ENCODE assay signal across 13 cellular contexts in the genomic region with DNA sequence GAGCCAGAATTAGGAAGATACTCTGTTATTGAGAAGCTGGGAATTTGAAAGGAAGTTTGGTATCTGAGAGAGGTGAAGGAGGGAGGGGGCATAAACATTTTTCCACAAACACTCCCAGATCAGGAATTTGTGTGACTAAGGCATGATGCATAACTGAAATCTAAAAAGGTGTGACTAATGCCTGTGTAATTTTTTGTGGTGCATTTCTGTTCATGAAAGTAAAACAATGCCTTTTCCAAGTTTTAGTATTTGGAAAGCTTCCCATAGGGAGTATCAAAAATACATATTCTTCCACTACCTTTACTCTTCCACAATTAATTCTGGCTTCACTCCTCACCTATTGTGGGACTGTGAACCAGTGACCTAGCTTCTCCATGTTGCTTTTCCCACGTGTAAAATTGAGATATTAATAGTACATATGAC. TPM values are rescaled to one million over a fixed set of nuclear protein-coding genes. Genes with fewer than 3 reads are reported as not detected.
DNase-seq lines count a peak whose midpoint lies in the region; ATAC-seq, FAIRE-seq and TF ChIP-seq lines count a peak whose summit lies in the region.
"Had no signal": no experiment of that assay in that cellular context is flagged by ENCODE, and none has a peak within 500 bp of the region (broad histone marks: within the 10 kb centered on the region; RNA-seq: fewer than 3 reads in every experiment).

No MANE protein-coding gene starts in this region.

- no peaks in the 10 kb centered on the region for H3K27me3 ChIP-seq in adipocyte (replicated peaks; ENCODE audit: control insufficient read depth, insufficient read depth, low read length)
- H3K27me3 ChIP-seq in gastroesophageal sphincter, result no peaks in the 10 kb centered on the region
- no peaks in the 10 kb centered on the region for H3K27me3 ChIP-seq in thoracic aorta (replicated peaks; ENCODE audit: insufficient read depth)
- no peaks in the 10 kb centered on the region for H3K27me3 ChIP-seq in H7 (ENCODE audit: control insufficient read depth, insufficient read depth, low read length)
- H3K27me3 ChIP-seq in Karpas-422 (ENCODE audit: low read length), result no peaks in the 10 kb centered on the region

- H3K79me2 ChIP-seq in Karpas-422 (ENCODE audit: low read length), result no peaks in the 10 kb centered on the region

- TF ChIP-seq POLR2A in H54 (IDR thresholded peaks at IDR 0.05; ENCODE audit: low read depth, low read length), result no peak
- TF ChIP-seq POLR2A in gastroesophageal sphincter (IDR thresholded peaks at IDR 0.05), result no peak

- H3K9me3 ChIP-seq in adipocyte (ENCODE audit: control insufficient read depth, low read length) (no peaks in the 10 kb centered on the region), gastroesophageal sphincter (no peaks in the 10 kb centered on the region), thoracic aorta (no peaks in the 10 kb centered on the region), Karpas-422 (ENCODE audit: low read length) (no peaks in the 10 kb centered on the region)

- peak; percentile 93 for FAIRE-seq in H54 (lab: Jason Lieb, UNC)

- TF ChIP-seq CTCF in gastroesophageal sphincter (IDR thresholded peaks at IDR 0.05) (no peak), thoracic aorta (IDR thresholded peaks at IDR 0.05) (no peak)

- DNase-seq in H54 (ENCODE audit: insufficient read length, low spot score), result peak; percentile 42
- peak; percentile 92 for DNase-seq in adipocyte (ENCODE audit: low read depth)
- no peak for DNase-seq in thoracic aorta (ENCODE audit: low spot score)
- no peak for DNase-seq in H7
- DNase-seq in Karpas-422, result no peak
- DNase-seq: effector CD8-positive, alpha-beta T cell; natural killer cell; NCI-H510A treated with DMSO at 0.1 percent for 48 hours; T-helper 9 cell had no signal

- H3K4me2 ChIP-seq in Karpas-422 (ENCODE audit: low read depth, low read length, poor library complexity, severe bottlenecking), result no peak overlapping the region

- H3K4me3 ChIP-seq in adipocyte (ENCODE audit: low read length), result no peak overlapping the region
- H3K4me3 ChIP-seq in gastroesophageal sphincter, result no peak overlapping the region
- H3K4me3 ChIP-seq in thoracic aorta, result no peak overlapping the region
- H3K4me3 ChIP-seq in H7 (ENCODE audit: insufficient read depth, low read depth, low read length), result no peak overlapping the region
- no peak overlapping the region for H3K4me3 ChIP-seq in Karpas-422 (ENCODE audit: low read length)

- H3K27ac ChIP-seq in gastroesophageal sphincter (peak overlapping the region in 3 of 4 donors; percentile 58 to 64 (median 60)), thoracic aorta (peak overlapping the region; percentile 71 to 78), Karpas-422 (ENCODE audit: low read length) (no peak overlapping the region)

- no peak for TF ChIP-seq EP300 in gastroesophageal sphincter (IDR thresholded peaks at IDR 0.05)

- peak; percentile 68 for ATAC-seq in gastroesophageal sphincter
- peak; percentile 58 for ATAC-seq in thoracic aorta (ENCODE audit: insufficient number of reproducible peaks, low FRiP score, low read depth)
- ATAC-seq in HG02981 (IDR thresholded peaks at IDR 0.05; ENCODE audit: unreplicated experiment), result no peak
- ATAC-seq in GM21526 (IDR thresholded peaks at IDR 0.05; ENCODE audit: low FRiP score, unreplicated experiment), result no peak
- ATAC-seq: natural killer cell had no signal

- H3K9me2 ChIP-seq in Karpas-422 (replicated peaks; ENCODE audit: insufficient read depth, low read length), result no peaks in the 10 kb centered on the region

- H3K9ac ChIP-seq in adipocyte (ENCODE audit: low read length) (peak overlapping the region; percentile 76), Karpas-422 (ENCODE audit: low read length) (no peak overlapping the region)

- H3K4me1 ChIP-seq in adipocyte (ENCODE audit: control insufficient read depth, insufficient read depth, low read length) (peaks cover 67% of the 10 kb centered on the region), gastroesophageal sphincter (peaks cover 0 to 56% (median 9%) of the 10 kb centered on the region in 3 donors), thoracic aorta (ENCODE audit: control insufficient read depth in 1 of 2, low read depth in 2 of 2) (peaks cover 41 to 71% of the 10 kb centered on the region in 2 donors), Karpas-422 (ENCODE audit: low read length) (no peaks in the 10 kb centered on the region)

- WGBS in gastroesophageal sphincter (ENCODE audit: low coverage in 1 of 2), 2 donors, result 0% methylated on average over 1 of the region's 1 CpG

- no peaks in the 10 kb centered on the region for H4K20me1 ChIP-seq in Karpas-422 (ENCODE audit: insufficient read depth, low read depth, low read length)

- H3K36me3 ChIP-seq in adipocyte (ENCODE audit: control insufficient read depth, insufficient read depth, low read length, severe bottlenecking), result no peaks in the 10 kb centered on the region
- H3K36me3 ChIP-seq in gastroesophageal sphincter, result no peaks in the 10 kb centered on the region
- H3K36me3 ChIP-seq in thoracic aorta, result no peaks in the 10 kb centered on the region
- H3K36me3 ChIP-seq in H7 (replicated peaks; ENCODE audit: control insufficient read depth, insufficient read depth, low read length), result no peaks in the 10 kb centered on the region
- H3K36me3 ChIP-seq in Karpas-422 (ENCODE audit: insufficient read depth, low read length), result no peaks in the 10 kb centered on the region

- H2AFZ ChIP-seq in Karpas-422 (ENCODE audit: low read length), result no peak overlapping the region

RNA-seq across cellular contexts. Expression of a gene that starts 56.4 kb away (rescaled TPM):
- total RNA-seq in gastroesophageal sphincter (100 to 1,000 TPM; 142 to 188 (median 170) TPM), thoracic aorta (100 to 1,000 TPM in 1 of 2 donors, 10 to 100 TPM in 1; 93.8 to 157 TPM)
- 8.0 and 9.5 TPM in 2 replicates for total RNA-seq in H7 (2014; rRNA removed; shearing (Covaris generic))
- 1.2 TPM in 1 of 2 replicates, not detected in the other for total RNA-seq in Karpas-422 (2014; rRNA removed; shearing (Covaris generic); ENCODE audit: low replicate concordance)
- total RNA-seq: activated T-helper 2 cell treated with anti-CD3 and anti-CD28 coated beads, Interferon-gamma antibody, Interleukin-2, Interleukin-4, amounts not matched to agents 10 μg/mL and 5 μg/mL and 100 μg/mL, durations not matched to agents 14 hours and 24 hours and 36 hours had no signal

Comparison
In these comparisons a context has a peak if more than half of its experiments do, and no peak if none do; other contexts are left out.
1. DNase-seq: peak in H54 (single experiment) and adipocyte (single experiment); none in thoracic aorta (single experiment), H7 (single experiment) and Karpas-422 (single experiment).
2. ATAC-seq: peak in gastroesophageal sphincter (single experiment) and thoracic aorta (single experiment); none in HG02981 (single experiment) and GM21526 (single experiment).